9 cellular contexts compared by ENCODE assay signal in the genomic region with DNA sequence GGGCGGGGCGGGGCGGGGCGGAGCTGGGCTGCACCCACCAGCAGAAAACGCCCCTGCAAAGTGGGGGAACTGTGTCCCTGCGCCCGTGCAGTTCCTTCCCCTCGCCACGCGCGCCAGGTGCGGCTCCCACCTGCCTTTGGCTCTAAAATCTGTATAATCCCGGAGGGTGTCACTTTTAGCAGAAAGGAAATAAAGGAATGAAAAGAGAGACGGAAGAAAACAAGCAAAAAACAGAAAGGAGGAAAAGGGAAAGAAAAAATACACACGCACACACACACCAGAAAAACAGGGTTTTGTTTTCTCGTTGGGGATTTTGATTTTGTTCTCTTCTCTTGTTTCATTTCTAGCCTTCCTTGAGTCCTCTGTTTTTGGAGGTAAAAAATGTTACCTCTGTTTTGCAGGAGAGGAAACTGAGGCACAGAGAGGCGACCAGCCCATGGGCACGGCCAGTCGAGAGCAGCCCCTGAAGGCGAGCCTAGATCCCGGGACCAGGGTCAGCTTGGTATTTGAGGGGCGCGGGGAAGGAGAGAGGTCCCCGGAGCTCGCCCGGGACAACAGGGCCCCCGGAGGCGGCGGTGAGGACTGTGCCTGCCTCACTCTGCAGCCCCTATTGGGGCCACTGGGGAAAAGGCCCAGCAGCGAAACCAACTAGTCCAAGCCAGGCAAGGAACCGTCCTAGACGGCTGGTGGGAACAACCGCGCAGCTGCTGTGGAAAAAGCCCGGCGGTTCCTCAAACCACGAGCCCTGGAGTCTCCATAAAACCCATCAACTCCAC. TPM values are rescaled to one million over a fixed set of nuclear protein-coding genes. Genes with fewer than 3 reads are reported as not detected.
DNase-seq lines count a peak whose midpoint lies in the region; ATAC-seq and TF ChIP-seq lines count a peak whose summit lies in the region.
"Had no signal": no experiment of that assay in that cellular context is flagged by ENCODE, and none has a peak within 500 bp of the region (broad histone marks: within the 10 kb centered on the region; RNA-seq: fewer than 3 reads in every experiment).

No MANE protein-coding gene starts in this region.

- no peaks in the 10 kb centered on the region for H3K9me2 ChIP-seq in PC-3 (replicated peaks; ENCODE audit: low read length)

- BruUV-seq in PC-3 (replicated peaks; lab: Mats Ljungman, UMichigan), result no TSS peak

- H3K4me1 ChIP-seq in PC-3 (ENCODE audit: insufficient read depth, low read length) (peaks cover 23% of the 10 kb centered on the region), psoas muscle (peaks cover 4% of the 10 kb centered on the region)

- no peak for TF ChIP-seq CTCF in PC-3 (conservative IDR thresholded peaks at IDR 0.05; ENCODE audit: low read depth, low read length)
- no peak for TF ChIP-seq CTCF in psoas muscle (IDR thresholded peaks at IDR 0.05)

- 26 to 28% (median 26%) methylated on average over 36 to 37 of the region's 37 CpGs for WGBS in psoas muscle, 3 donors

- CTCF ChIA-PET in PC-3 (lab: Charles Lee), result interaction anchor here (0.6 to 0.7 kb wide), 2 partner anchors 15 to 21 kb away, joined by 3 to 5 read pairs; no protein-coding TSS in a partner anchor

- H3K9ac ChIP-seq in PC-3 (ENCODE audit: low read length), result peak overlapping the region; percentile 46

- H3K36me3 ChIP-seq in PC-3 (ENCODE audit: low read depth, low read length) (no peaks in the 10 kb centered on the region), psoas muscle (ENCODE audit: insufficient read depth in 1 of 2, low read depth in 1 of 2) (no peaks in the 10 kb centered on the region)

- POLR2A ChIA-PET in PC-3 (lab: Charles Lee; ENCODE audit: unreplicated experiment), result interaction anchor here (0.6 to 0.7 kb wide), 2 partner anchors 11 to 212 kb away, joined by 3 to 4 read pairs; no protein-coding TSS in a partner anchor

- H3K9me3 ChIP-seq in PC-3 (ENCODE audit: low read length), result no peaks in the 10 kb centered on the region
- H3K9me3 ChIP-seq in psoas muscle, result no peaks in the 10 kb centered on the region

- TF ChIP-seq POLR2A in GM19099 (IDR thresholded peaks at IDR 0.05; ENCODE audit: extremely low read depth, insufficient read length, low read depth), result peak; percentile 59
- TF ChIP-seq POLR2A in erythroblast (IDR thresholded peaks at IDR 0.05; ENCODE audit: low read length), result no peak

- H3K27me3 ChIP-seq in PC-3 (ENCODE audit: low read length) (no peaks in the 10 kb centered on the region), psoas muscle (ENCODE audit: insufficient read depth in 3 of 3, low read length in 2 of 3) (peaks cover 0 to 28% (median 8%) of the 10 kb centered on the region in 3 donors)

- ATAC-seq in PC-3 (no peak), psoas muscle (no peak)

- peaks cover 38% of the 10 kb centered on the region for H3K79me2 ChIP-seq in PC-3 (ENCODE audit: low read length)

- peak overlapping the region; percentile 72 for H2AFZ ChIP-seq in PC-3 (ENCODE audit: low read length)

- H3K4me2 ChIP-seq in PC-3 (ENCODE audit: low read length), result peak overlapping the region; percentile 88

- H3K27ac ChIP-seq in PC-3 (ENCODE audit: low read length) (peak overlapping the region; percentile 25; the same call in 1 of the 2 replicates), psoas muscle (no peak overlapping the region)

- H3K4me3 ChIP-seq in PC-3 (ENCODE audit: low read length), result peak overlapping the region; percentile 65
- H3K4me3 ChIP-seq in psoas muscle, result peak overlapping the region; percentile 72

- H3F3A ChIP-seq in PC-3 (ENCODE audit: low read length, unreplicated experiment), result peaks cover 5% of the 10 kb centered on the region

- no peak for DNase-seq in PC-3
- peak; percentile 27 to 44 for DNase-seq in erythroblast (lab: John Stamatoyannopoulos, UW)
- no peak for DNase-seq in psoas muscle
- no peak for DNase-seq in head of caudate nucleus
- no peak for DNase-seq in foreskin melanocyte
- DNase-seq in stimulated activated CD8-positive, alpha-beta memory T cell treated with anti-CD3 and anti-CD28 coated beads, Interleukin-4, amount 100 ng/mL, for 48 hours, result no peak
- no peak for DNase-seq in nucleus accumbens (lab: John Stamatoyannopoulos, UW)

- intact Hi-C loops in PC-3 (cut with micrococcal nuclease), result loop anchor here (5.0 kb wide), 1 partner anchor 72 kb away; a partner anchor contains a TSS
- intact Hi-C loops in psoas muscle (cut with DNase I), result loop anchor here in 1 of 2 donors (5.0 kb wide), 1 partner anchor 72 kb away; a partner anchor contains a TSS
- intact Hi-C loops in head of caudate nucleus (cut with DNase I), result loop anchor here (5.0 to 10.0 kb wide), 3 partner anchors 72 to 223 kb away; a partner anchor contains a TSS

- H4K20me1 ChIP-seq in PC-3 (ENCODE audit: low read length), result peaks cover 24% of the 10 kb centered on the region; the same call in 1 of the 2 replicates

RNA-seq across cellular contexts. Expression of a gene that starts 0.6 kb away (rescaled TPM):
- total RNA-seq in PC-3 (2014; rRNA removed) (138 and 142 TPM in 2 replicates), psoas muscle (10 to 100 TPM in 3 of 4 donors, 1 to 10 TPM in 1; 9.8 to 23.0 (median 13.5) TPM)
- polyA plus RNA-seq in psoas muscle, result 10 to 100 TPM; 16.6 to 19.6 (median 19.1) TPM

RNA-seq across cellular contexts. Expression of a gene that starts 12.8 kb away (rescaled TPM):
- total RNA-seq in PC-3 (2014; rRNA removed), result not detected in 2 replicates
- total RNA-seq in psoas muscle, result not detected
- polyA plus RNA-seq in psoas muscle, result not detected
- total RNA-seq: temporal lobe had no signal

Comparison
In these comparisons a context has a peak if more than half of its experiments do, and no peak if none do; other contexts are left out.
1. DNase-seq: peak in erythroblast (2 of 2); none in PC-3 (single experiment), psoas muscle (0 of 2), head of caudate nucleus (0 of 42), foreskin melanocyte (single experiment), stimulated activated CD8-positive, alpha-beta memory T cell treated with anti-CD3 and anti-CD28 coated beads, Interleukin-4, amount 100 ng/mL, for 48 hours (single experiment) and nucleus accumbens (0 of 56).